ENCODE assay signal across 8 cellular contexts in genomic region chr1:2300851-2301606, GRCh38.
DNase-seq lines count a peak whose midpoint lies in the region; TF ChIP-seq lines count a peak whose summit lies in the region.

No MANE protein-coding gene starts in this region.

- no peaks in the 10 kb centered on the region for H4K20me1 ChIP-seq in GM23248 (ENCODE audit: insufficient read depth)
- H4K20me1 ChIP-seq in PC-9 (ENCODE audit: insufficient read depth) = peaks cover 54% of the 10 kb centered on the region

- CTCF ChIA-PET in PC-9 (lab: Charles Lee) = no interaction called here

- intact Hi-C loops in activated T-helper 1 cell treated with anti-CD3 and anti-CD28 coated beads, Interleukin-12 subunit alpha, Interleukin-12 subunit beta, Interleukin-2, Interleukin-4 antibody, amounts not matched to agents 30 ng/mL and 10 ng/mL and 1 ng/mL, durations not matched to agents 14 hours and 24 hours and 36 hours (cut with micrococcal nuclease) = loop anchor here (1.0 to 5.0 kb wide), 6 partner anchors 11 to 246 kb away; no protein-coding TSS in a partner anchor
- intact Hi-C loops in head of caudate nucleus (cut with DNase I) = loop anchor here (5.0 kb wide), 1 partner anchor 69 kb away; no protein-coding TSS in a partner anchor
- intact Hi-C loops in PC-9 (cut with micrococcal nuclease; ENCODE audit: unreplicated experiment) = no loop called here

- H3K4me3 Mint-ChIP-seq in activated T-helper 1 cell treated with anti-CD3 and anti-CD28 coated beads, Interleukin-12 subunit alpha, Interleukin-12 subunit beta, Interleukin-2, Interleukin-4 antibody, amounts not matched to agents 30 ng/mL and 10 ng/mL and 1 ng/mL, durations not matched to agents 14 hours and 24 hours and 36 hours = peak overlapping the region; percentile 77

- no peaks in the 10 kb centered on the region for H3K9me3 Mint-ChIP-seq in activated T-helper 1 cell treated with anti-CD3 and anti-CD28 coated beads, Interleukin-12 subunit alpha, Interleukin-12 subunit beta, Interleukin-2, Interleukin-4 antibody, amounts not matched to agents 30 ng/mL and 10 ng/mL and 1 ng/mL, durations not matched to agents 14 hours and 24 hours and 36 hours

- H3K9me2 ChIP-seq in GM23248 (ENCODE audit: insufficient read depth) = no peaks in the 10 kb centered on the region
- no peaks in the 10 kb centered on the region for H3K9me2 ChIP-seq in PC-9 (ENCODE audit: insufficient read depth)

- in situ Hi-C loops in GM23248 (cut with MboI) = no loop called here

- peak; percentile 99 for DNase-seq in GDM1 (lab: John Stamatoyannopoulos, UW)
- DNase-seq in GM23248 = peak; percentile 84
- peak; percentile 73 for DNase-seq in NK-92 (lab: John Stamatoyannopoulos, UW; ENCODE audit: unreplicated experiment)
- DNase-seq in activated T-helper 1 cell treated with anti-CD3 and anti-CD28 coated beads, Interleukin-12 subunit alpha, Interleukin-12 subunit beta, Interleukin-2, Interleukin-4 antibody, amounts not matched to agents 30 ng/mL and 10 ng/mL and 1 ng/mL, durations not matched to agents 14 hours and 24 hours and 36 hours (ENCODE audit: low spot score) = peak; percentile 77
- peak in 40 of 42 donors; percentile 29 to 81 (median 62) for DNase-seq in head of caudate nucleus
- DNase-seq in stimulated activated CD4-positive, alpha-beta T cell treated with anti-CD3 and anti-CD28 coated beads, Interleukin-15, amount 100 ng/mL, for 1 hour (ENCODE audit: low read depth in 1 of 2, low spot score in 1 of 2) = peak; percentile 54 to 92
- DNase-seq in PC-9 = no peak
- no peak for DNase-seq in NCI-H2029 (lab: John Stamatoyannopoulos, UW)

- peak overlapping the region; percentile 91 for H3K27ac Mint-ChIP-seq in activated T-helper 1 cell treated with anti-CD3 and anti-CD28 coated beads, Interleukin-12 subunit alpha, Interleukin-12 subunit beta, Interleukin-2, Interleukin-4 antibody, amounts not matched to agents 30 ng/mL and 10 ng/mL and 1 ng/mL, durations not matched to agents 14 hours and 24 hours and 36 hours

- H3K4me1 ChIP-seq in GM23248 (ENCODE audit: insufficient read depth) = peaks cover 30% of the 10 kb centered on the region
- no peaks in the 10 kb centered on the region for H3K4me1 ChIP-seq in PC-9 (replicated peaks; ENCODE audit: insufficient read depth)

- peak overlapping the region; percentile 27; the same call in 1 of the 2 replicates for H3K4me3 ChIP-seq in GM23248
- no peak overlapping the region for H3K4me3 ChIP-seq in PC-9

- H3K4me1 Mint-ChIP-seq in activated T-helper 1 cell treated with anti-CD3 and anti-CD28 coated beads, Interleukin-12 subunit alpha, Interleukin-12 subunit beta, Interleukin-2, Interleukin-4 antibody, amounts not matched to agents 30 ng/mL and 10 ng/mL and 1 ng/mL, durations not matched to agents 14 hours and 24 hours and 36 hours (ENCODE audit: low read depth) = peaks cover 35% of the 10 kb centered on the region

- peaks cover 4% of the 10 kb centered on the region for H3K36me3 Mint-ChIP-seq in activated T-helper 1 cell treated with anti-CD3 and anti-CD28 coated beads, Interleukin-12 subunit alpha, Interleukin-12 subunit beta, Interleukin-2, Interleukin-4 antibody, amounts not matched to agents 30 ng/mL and 10 ng/mL and 1 ng/mL, durations not matched to agents 14 hours and 24 hours and 36 hours (ENCODE audit: low read depth)

- H3K36me3 ChIP-seq in GM23248 (ENCODE audit: low read depth) = no peaks in the 10 kb centered on the region
- H3K36me3 ChIP-seq in PC-9 (ENCODE audit: low read depth) = peaks cover 7% of the 10 kb centered on the region; the same call in 1 of the 2 replicates

- no peak for TF ChIP-seq CTCF in PC-9 (conservative IDR thresholded peaks at IDR 0.05)

- H3K27me3 Mint-ChIP-seq in activated T-helper 1 cell treated with anti-CD3 and anti-CD28 coated beads, Interleukin-12 subunit alpha, Interleukin-12 subunit beta, Interleukin-2, Interleukin-4 antibody, amounts not matched to agents 30 ng/mL and 10 ng/mL and 1 ng/mL, durations not matched to agents 14 hours and 24 hours and 36 hours (ENCODE audit: insufficient read depth) = no peaks in the 10 kb centered on the region

- H3K27ac ChIP-seq in GM23248 = peak overlapping the region; percentile 84
- no peak overlapping the region for H3K27ac ChIP-seq in PC-9

- H3K27me3 ChIP-seq in GM23248 (replicated peaks; ENCODE audit: insufficient read depth) = no peaks in the 10 kb centered on the region
- H3K27me3 ChIP-seq in PC-9 (ENCODE audit: insufficient read depth, low read depth) = no peaks in the 10 kb centered on the region

- peak overlapping the region; percentile 80 for H3K9ac ChIP-seq in GM23248

- H2AFZ ChIP-seq in GM23248 (no peak overlapping the region), PC-9 (no peak overlapping the region)

- peaks cover 99% of the 10 kb centered on the region for H3K79me2 ChIP-seq in GM23248 (ENCODE audit: insufficient read depth)
- H3K79me2 ChIP-seq in PC-9 (ENCODE audit: low read depth) = peaks cover 43% of the 10 kb centered on the region

- peak overlapping the region; percentile 72 for H3K4me2 ChIP-seq in GM23248 (ENCODE audit: unreplicated experiment)
- no peak overlapping the region for H3K4me2 ChIP-seq in PC-9

- BruUV-seq in PC-9 (replicated peaks; lab: Mats Ljungman, UMichigan) = no TSS peak

- H3F3A ChIP-seq in GM23248 (ENCODE audit: insufficient read depth) (no peaks in the 10 kb centered on the region), PC-9 (ENCODE audit: insufficient read depth, low read depth) (no peaks in the 10 kb centered on the region)

- 38 to 55% methylated on average over 30 to 34 of the region's 37 CpGs for WGBS in GM23248 (ENCODE audit: low coverage in 1 of 2, low lambda C conversion rate in 2 of 2, missing lambda C conversion rate in 2 of 2), 2 experiments

- POLR2A ChIA-PET in PC-9 (lab: Charles Lee; ENCODE audit: unreplicated experiment) = no interaction called here

- H3K9me3 ChIP-seq in GM23248 (ENCODE audit: low read depth) (no peaks in the 10 kb centered on the region), PC-9 (ENCODE audit: insufficient read depth, low read depth) (no peaks in the 10 kb centered on the region)

Comparison
In these comparisons a context has a peak if more than half of its experiments do, and no peak if none do; other contexts are left out.
1. DNase-seq: peak in GDM1 (single experiment), GM23248 (single experiment), NK-92 (single experiment), activated T-helper 1 cell treated with anti-CD3 and anti-CD28 coated beads, Interleukin-12 subunit alpha, Interleukin-12 subunit beta, Interleukin-2, Interleukin-4 antibody, amounts not matched to agents 30 ng/mL and 10 ng/mL and 1 ng/mL, durations not matched to agents 14 hours and 24 hours and 36 hours (single experiment), head of caudate nucleus (40 of 42) and stimulated activated CD4-positive, alpha-beta T cell treated with anti-CD3 and anti-CD28 coated beads, Interleukin-15, amount 100 ng/mL, for 1 hour (2 of 2); none in PC-9 (0 of 2) and NCI-H2029 (single experiment).